2 cellular contexts compared by ENCODE assay signal in the genomic region with DNA sequence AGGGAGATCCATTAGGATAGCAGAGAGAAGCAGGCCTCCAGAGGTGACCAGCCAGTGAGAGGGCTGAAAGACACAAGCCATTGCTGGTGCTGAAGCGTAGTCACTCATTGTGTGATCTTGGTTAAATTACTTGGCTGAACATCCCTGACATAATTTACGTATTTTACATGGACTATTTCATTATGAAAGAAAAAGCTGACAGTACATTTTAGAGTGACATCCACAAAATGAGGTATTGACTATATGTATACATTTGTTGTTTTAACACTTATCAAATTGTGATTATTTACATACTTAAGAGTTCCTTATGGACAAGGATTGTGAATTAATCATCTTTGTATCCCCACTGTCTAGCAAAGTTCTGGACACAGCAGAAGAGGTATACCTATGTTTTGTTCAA.
TF ChIP-seq lines count a peak whose summit lies in the region.

No MANE protein-coding gene starts in this region.

TF ChIP-seq in HepG2, 621 proteins besides CTCF, POLR2A, EP300 and RAD21:
- TF ChIP-seq MAFF (IDR thresholded peaks at IDR 0.05; ENCODE audit: low read depth, low read length) (peak; percentile 51; the same call in 1 of the 2 replicates), ZNF589 (CRISPR knock-in tag; conservative IDR thresholded peaks at IDR 0.05) (no peak), ZNF569 (CRISPR knock-in tag; IDR thresholded peaks at IDR 0.05; ENCODE audit: borderline replicate concordance) (no peak), TARDBP (CRISPR knock-in tag; IDR thresholded peaks at IDR 0.05) (no peak), HOXA9 (CRISPR knock-in tag; IDR thresholded peaks at IDR 0.05; ENCODE audit: borderline replicate concordance) (no peak), MAFK (conservative IDR thresholded peaks at IDR 0.05 in 1 of 2, IDR thresholded peaks at IDR 0.05 in 1 of 2; ENCODE audit: low read length in 2 of 2) (peak; percentile 36 to 68; a peak in 2 of 4 replicates)
- TF ChIP-seq, protein P1, sequence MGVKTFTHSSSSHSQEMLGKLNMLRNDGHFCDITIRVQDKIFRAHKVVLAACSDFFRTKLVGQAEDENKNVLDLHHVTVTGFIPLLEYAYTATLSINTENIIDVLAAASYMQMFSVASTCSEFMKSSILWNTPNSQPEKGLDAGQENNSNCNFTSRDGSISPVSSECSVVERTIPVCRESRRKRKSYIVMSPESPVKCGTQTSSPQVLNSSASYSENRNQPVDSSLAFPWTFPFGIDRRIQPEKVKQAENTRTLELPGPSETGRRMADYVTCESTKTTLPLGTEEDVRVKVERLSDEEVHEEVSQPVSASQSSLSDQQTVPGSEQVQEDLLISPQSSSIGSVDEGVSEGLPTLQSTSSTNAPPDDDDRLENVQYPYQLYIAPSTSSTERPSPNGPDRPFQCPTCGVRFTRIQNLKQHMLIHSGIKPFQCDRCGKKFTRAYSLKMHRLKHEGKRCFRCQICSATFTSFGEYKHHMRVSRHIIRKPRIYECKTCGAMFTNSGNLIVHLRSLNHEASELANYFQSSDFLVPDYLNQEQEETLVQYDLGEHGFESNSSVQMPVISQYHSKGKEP (CRISPR knock-in tag; IDR thresholded peaks at IDR 0.05), result no peak
- TF ChIP-seq, protein P2, sequence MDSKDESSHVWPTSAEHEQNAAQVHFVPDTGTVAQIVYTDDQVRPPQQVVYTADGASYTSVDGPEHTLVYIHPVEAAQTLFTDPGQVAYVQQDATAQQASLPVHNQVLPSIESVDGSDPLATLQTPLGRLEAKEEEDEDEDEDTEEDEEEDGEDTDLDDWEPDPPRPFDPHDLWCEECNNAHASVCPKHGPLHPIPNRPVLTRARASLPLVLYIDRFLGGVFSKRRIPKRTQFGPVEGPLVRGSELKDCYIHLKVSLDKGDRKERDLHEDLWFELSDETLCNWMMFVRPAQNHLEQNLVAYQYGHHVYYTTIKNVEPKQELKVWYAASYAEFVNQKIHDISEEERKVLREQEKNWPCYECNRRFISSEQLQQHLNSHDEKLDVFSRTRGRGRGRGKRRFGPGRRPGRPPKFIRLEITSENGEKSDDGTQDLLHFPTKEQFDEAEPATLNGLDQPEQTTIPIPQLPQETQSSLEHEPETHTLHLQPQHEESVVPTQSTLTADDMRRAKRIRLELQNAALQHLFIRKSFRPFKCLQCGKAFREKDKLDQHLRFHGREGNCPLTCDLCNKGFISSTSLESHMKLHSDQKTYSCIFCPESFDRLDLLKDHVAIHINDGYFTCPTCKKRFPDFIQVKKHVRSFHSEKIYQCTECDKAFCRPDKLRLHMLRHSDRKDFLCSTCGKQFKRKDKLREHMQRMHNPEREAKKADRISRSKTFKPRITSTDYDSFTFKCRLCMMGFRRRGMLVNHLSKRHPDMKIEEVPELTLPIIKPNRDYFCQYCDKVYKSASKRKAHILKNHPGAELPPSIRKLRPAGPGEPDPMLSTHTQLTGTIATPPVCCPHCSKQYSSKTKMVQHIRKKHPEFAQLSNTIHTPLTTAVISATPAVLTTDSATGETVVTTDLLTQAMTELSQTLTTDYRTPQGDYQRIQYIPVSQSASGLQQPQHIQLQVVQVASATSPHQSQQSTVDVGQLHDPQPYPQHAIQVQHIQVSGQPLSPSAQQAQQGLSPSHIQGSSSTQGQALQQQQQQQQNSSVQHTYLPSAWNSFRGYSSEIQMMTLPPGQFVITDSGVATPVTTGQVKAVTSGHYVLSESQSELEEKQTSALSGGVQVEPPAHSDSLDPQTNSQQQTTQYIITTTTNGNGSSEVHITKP (CRISPR knock-in tag; IDR thresholded peaks at IDR 0.05; ENCODE audit: low read depth), result no peak

TF ChIP-seq in GM12891, 5 proteins besides CTCF, POLR2A, EP300 and RAD21:
- TF ChIP-seq POLR2AphosphoS5 (IDR thresholded peaks at IDR 0.05; ENCODE audit: low read depth, low read length), result no peak
- no peak for TF ChIP-seq PAX5 (IDR thresholded peaks at IDR 0.05; ENCODE audit: insufficient read depth, low read length, severe bottlenecking)
